ENCODE assay signal across 15 cellular contexts in genomic region chr19:50173144-50173543, GRCh38. TPM values are rescaled to one million over a fixed set of nuclear protein-coding genes. Genes with fewer than 3 reads are reported as not detected.
DNase-seq lines count a peak whose midpoint lies in the region; ATAC-seq and TF ChIP-seq lines count a peak whose summit lies in the region.
"Had no signal": no experiment of that assay in that cellular context is flagged by ENCODE, and none has a peak within 500 bp of the region (broad histone marks: within the 10 kb centered on the region; RNA-seq: fewer than 3 reads in every experiment).

No MANE protein-coding gene starts in this region.

- no peak overlapping the region for H3K4me3 ChIP-seq in GM06990 (replicated peaks; ENCODE audit: low read depth, low read length)

- no peaks in the 10 kb centered on the region for H3K36me3 ChIP-seq in GM06990 (ENCODE audit: control insufficient read depth, insufficient read depth, low read length)

- H3K27ac ChIP-seq in 22Rv1 = peak overlapping the region; percentile 46

- ATAC-seq in left lobe of liver (peak; percentile 26), GM19351 (IDR thresholded peaks at IDR 0.05; ENCODE audit: unreplicated experiment) (no peak)
- ATAC-seq: T-cell had no signal

- TF ChIP-seq CTCF in 22Rv1 (IDR thresholded peaks at IDR 0.05) (no peak), GM06990 (IDR thresholded peaks at IDR 0.05; ENCODE audit: insufficient read depth, low read length, poor library complexity, severe bottlenecking) (no peak)

- DNase-seq in GM06990 (ENCODE audit: extremely low read depth, insufficient read length) = peak; percentile 32
- peak; percentile 24 for DNase-seq in RPMI8226
- no peak for DNase-seq in left lobe of liver (ENCODE audit: low spot score)
- no peak for DNase-seq in NCI-H524 (lab: John Stamatoyannopoulos, UW)
- DNase-seq in stimulated activated CD4-positive, alpha-beta T cell treated with anti-CD3 and anti-CD28 coated beads, Interleukin-4, amount 100 ng/mL, for 4 hours = no peak
- DNase-seq in effector CD8-positive, alpha-beta T cell (lab: John Stamatoyannopoulos, UW) = no peak
- DNase-seq: activated CD4-positive, alpha-beta T cell treated with anti-CD3 and anti-CD28 coated beads for 4 hours; central memory CD4-positive, alpha-beta T cell; kidney; T-cell had no signal

- no peaks in the 10 kb centered on the region for H3K27me3 ChIP-seq in GM06990 (replicated peaks; ENCODE audit: control insufficient read depth, insufficient read depth, low read length)

RNA-seq across cellular contexts. Expression of gene IZUMO2, which starts 10.1 kb away (rescaled TPM):
- not detected for total RNA-seq in left lobe of liver
- total RNA-seq: glomerular endothelial cell, kidney, myocyte, OCI-LY7, T-cell had no signal

RNA-seq across cellular contexts. Expression of gene MYH14, which starts 30.3 kb away (rescaled TPM):
- 70.5 TPM for total RNA-seq in left lobe of liver
- total RNA-seq: myocyte, OCI-LY7 had no signal

Comparison
In these comparisons a context has a peak if more than half of its experiments do, and no peak if none do; other contexts are left out.
1. DNase-seq: peak in GM06990 (single experiment) and RPMI8226 (single experiment); none in left lobe of liver (single experiment), NCI-H524 (0 of 2), stimulated activated CD4-positive, alpha-beta T cell treated with anti-CD3 and anti-CD28 coated beads, Interleukin-4, amount 100 ng/mL, for 4 hours (0 of 2) and effector CD8-positive, alpha-beta T cell (single experiment).